1 cellular context compared by ENCODE assay signal in genomic region chr2:226581661-226582060, GRCh38.
TF ChIP-seq lines count a peak whose summit lies in the region.

No MANE protein-coding gene starts in this region.

TF ChIP-seq in WTC11, 78 proteins besides CTCF, POLR2A, EP300 and RAD21 (continued from another document):
- TF ChIP-seq NFATC4 (CRISPR knock-in tag; IDR thresholded peaks at IDR 0.05), result no peak
